Comparison of ENCODE assay signal across 8 cellular contexts in genomic region chr15:64842099-64842940, GRCh38. TPM values are rescaled to one million over a fixed set of nuclear protein-coding genes. Genes with fewer than 3 reads are reported as not detected.
DNase-seq lines count a peak whose midpoint lies in the region; ATAC-seq lines count a peak whose summit lies in the region.

No MANE protein-coding gene starts in this region.

- peaks cover 2% of the 10 kb centered on the region for H3K36me3 Mint-ChIP-seq in activated CD4-positive, alpha-beta T cell treated with anti-CD3 and anti-CD28 coated beads for 36 hours (ENCODE audit: low read depth)

- peak overlapping the region; percentile 84 for H3K27ac Mint-ChIP-seq in activated CD4-positive, alpha-beta T cell treated with anti-CD3 and anti-CD28 coated beads for 36 hours

- peak; percentile 36 for DNase-seq in activated CD4-positive, alpha-beta T cell treated with anti-CD3 and anti-CD28 coated beads for 36 hours
- DNase-seq in activated CD4-positive, alpha-beta T cell treated with anti-CD3 and anti-CD28 coated beads for 4 hours, result no peak
- DNase-seq in SJCRH30 (peak; percentile 55 to 66), NCI-H187 treated with DMSO at 0.1 percent for 48 hours (lab: John Stamatoyannopoulos, UW) (no peak)
- no peak for DNase-seq in effector memory CD4-positive, alpha-beta T cell

- CTCF ChIA-PET in activated CD4-positive, alpha-beta T cell treated with anti-CD3 and anti-CD28 coated beads for 36 hours (lab: Charles Lee), result interaction anchor here (0.7 to 2.0 kb wide), 2 partner anchors 40 to 52 kb away, joined by 3 to 8 read pairs; no protein-coding TSS in a partner anchor

- H3K4me3 Mint-ChIP-seq in activated CD4-positive, alpha-beta T cell treated with anti-CD3 and anti-CD28 coated beads for 36 hours, result peak overlapping the region; percentile 88

- H3K4me3 ChIP-seq in SJCRH30 (peak overlapping the region; percentile 99), muscle layer of duodenum (ENCODE audit: low read depth in 1 of 2, low read length in 2 of 2) (peak overlapping the region; percentile 75 to 92)
- H3K4me3 ChIP-seq in effector memory CD4-positive, alpha-beta T cell (ENCODE audit: insufficient read depth, low read depth, low read length, poor library complexity, severe bottlenecking), result peak overlapping the region; percentile 69

- H3K36me3 ChIP-seq in SJCRH30, result no peaks in the 10 kb centered on the region
- no peaks in the 10 kb centered on the region for H3K36me3 ChIP-seq in effector memory CD4-positive, alpha-beta T cell (ENCODE audit: control insufficient read depth, insufficient read depth, low read length)
- peaks cover 0 to 5% of the 10 kb centered on the region in 2 donors for H3K36me3 ChIP-seq in muscle layer of duodenum (ENCODE audit: control insufficient read depth in 1 of 2, insufficient read depth in 2 of 2, low read length in 2 of 2)

- intact Hi-C loops in activated CD4-positive, alpha-beta T cell treated with anti-CD3 and anti-CD28 coated beads for 36 hours (cut with DNase I, micrococcal nuclease), result loop anchor here (2.0 to 5.0 kb wide), 2 partner anchors 52 to 745 kb away; partner anchors contain the start of gene SNX1 (in 1 of the 2)

- H3K4me1 ChIP-seq in SJCRH30 (peaks cover 26% of the 10 kb centered on the region), muscle layer of duodenum (ENCODE audit: control insufficient read depth in 1 of 2, insufficient read depth in 2 of 2, low read length in 2 of 2) (peaks cover 12 to 47% of the 10 kb centered on the region in 2 donors)
- H3K4me1 ChIP-seq in effector memory CD4-positive, alpha-beta T cell (ENCODE audit: control insufficient read depth, insufficient read depth, low read length, poor library complexity, severe bottlenecking), result peaks cover 53% of the 10 kb centered on the region

- H3K27me3 ChIP-seq in SJCRH30 (no peaks in the 10 kb centered on the region), muscle layer of duodenum (ENCODE audit: low read depth, low read length) (no peaks in the 10 kb centered on the region)
- H3K27me3 ChIP-seq in effector memory CD4-positive, alpha-beta T cell (replicated peaks; ENCODE audit: control insufficient read depth, insufficient read depth, low read length, poor library complexity, severe bottlenecking), result no peaks in the 10 kb centered on the region

- H3K27ac ChIP-seq in SJCRH30, result peak overlapping the region; percentile 70
- H3K27ac ChIP-seq in effector memory CD4-positive, alpha-beta T cell (ENCODE audit: insufficient read depth, low read length, poor library complexity, severe bottlenecking), result peak overlapping the region; percentile 74
- peak overlapping the region; percentile 92 for H3K27ac ChIP-seq in muscle layer of duodenum (ENCODE audit: low read length)

- ATAC-seq in activated CD4-positive, alpha-beta T cell treated with anti-CD3 and anti-CD28 coated beads for 36 hours, result no peak
- ATAC-seq in HG03354 (IDR thresholded peaks at IDR 0.05; ENCODE audit: poor library complexity, severe bottlenecking, unreplicated experiment) (no peak), HG03439 (IDR thresholded peaks at IDR 0.05; ENCODE audit: unreplicated experiment) (no peak)

- peaks cover 70% of the 10 kb centered on the region for H3K4me1 Mint-ChIP-seq in activated CD4-positive, alpha-beta T cell treated with anti-CD3 and anti-CD28 coated beads for 36 hours

- H3K9me3 ChIP-seq in SJCRH30 (replicated peaks), result no peaks in the 10 kb centered on the region
- H3K9me3 ChIP-seq in effector memory CD4-positive, alpha-beta T cell (ENCODE audit: control insufficient read depth, low read length), result no peaks in the 10 kb centered on the region
- H3K9me3 ChIP-seq in muscle layer of duodenum (ENCODE audit: control insufficient read depth in 1 of 2, low read length in 2 of 2), result no peaks in the 10 kb centered on the region

- POLR2A ChIA-PET in activated CD4-positive, alpha-beta T cell treated with anti-CD3 and anti-CD28 coated beads for 36 hours (lab: Charles Lee), result interaction anchor here (0.7 to 1.0 kb wide), 2 partner anchors 33 to 51 kb away, joined by 3 read pairs; no protein-coding TSS in a partner anchor

- no peaks in the 10 kb centered on the region for H3K9me3 Mint-ChIP-seq in activated CD4-positive, alpha-beta T cell treated with anti-CD3 and anti-CD28 coated beads for 36 hours (ENCODE audit: low read depth)

- H3K27me3 Mint-ChIP-seq in activated CD4-positive, alpha-beta T cell treated with anti-CD3 and anti-CD28 coated beads for 36 hours, result no peaks in the 10 kb centered on the region

RNA-seq across cellular contexts. Expression of gene PLEKHO2, which starts 0.6 kb away (rescaled TPM):
- 10 to 100 TPM; 11.4 to 13.3 TPM for total RNA-seq in activated CD4-positive, alpha-beta T cell treated with anti-CD3 and anti-CD28 coated beads for 36 hours
- total RNA-seq in SJCRH30 (2014; rRNA removed; shearing (Covaris generic)), result 26.7 and 28.5 TPM in 2 replicates

RNA-seq across cellular contexts. Expression of gene PIF1, which starts 16.9 kb away (rescaled TPM):
- total RNA-seq in activated CD4-positive, alpha-beta T cell treated with anti-CD3 and anti-CD28 coated beads for 36 hours, result 10 to 100 TPM; 30.0 to 36.3 TPM
- total RNA-seq in SJCRH30 (2014; rRNA removed; shearing (Covaris generic)), result 21.6 and 22.3 TPM in 2 replicates

Comparison
In these comparisons a context has a peak if more than half of its experiments do, and no peak if none do; other contexts are left out.
1. DNase-seq: peak in activated CD4-positive, alpha-beta T cell treated with anti-CD3 and anti-CD28 coated beads for 36 hours (single experiment) and SJCRH30 (2 of 2); none in activated CD4-positive, alpha-beta T cell treated with anti-CD3 and anti-CD28 coated beads for 4 hours (0 of 2), effector memory CD4-positive, alpha-beta T cell (0 of 3) and NCI-H187 treated with DMSO at 0.1 percent for 48 hours (single experiment).
2. Peak in every context shown above with its lines, with median percentiles within 50 percentile points of each other: H3K27ac ChIP-seq and H3K4me3 ChIP-seq.